1 cellular context compared by ENCODE assay signal in the genomic region with DNA sequence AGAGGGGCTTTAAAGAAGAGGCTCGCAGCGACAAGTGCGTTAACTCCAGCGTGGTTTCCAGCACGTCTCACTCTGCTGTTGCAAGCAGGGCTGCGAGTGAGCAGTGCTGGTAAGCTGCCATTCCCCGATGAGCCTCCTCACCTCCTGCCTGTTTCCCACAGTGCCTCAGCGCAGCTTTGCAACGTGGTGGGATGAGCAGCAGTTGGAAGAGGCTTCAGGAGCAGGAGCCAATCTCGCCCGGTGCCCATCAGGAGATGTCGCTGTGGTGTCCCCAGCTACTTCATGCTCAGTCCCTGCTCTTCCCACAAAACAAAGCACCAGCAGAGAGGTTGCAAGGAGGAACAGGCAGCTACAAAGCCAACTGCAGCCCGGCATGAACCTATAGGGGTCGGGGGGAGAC.
TF ChIP-seq lines count a peak whose summit lies in the region.

No MANE protein-coding gene starts in this region.

TF ChIP-seq in GM12878, 131 proteins besides CTCF, POLR2A, EP300 and RAD21:
- TF ChIP-seq CHD4 (IDR thresholded peaks at IDR 0.05), result no peak
- TF ChIP-seq ZNF622 (IDR thresholded peaks at IDR 0.05), result no peak
- no peak for TF ChIP-seq ATF2 (IDR thresholded peaks at IDR 0.05; ENCODE audit: low read length)
- TF ChIP-seq POU2F2 (IDR thresholded peaks at IDR 0.05; ENCODE audit: borderline replicate concordance, low read depth, low read length), result no peak
- no peak for TF ChIP-seq LARP7 (IDR thresholded peaks at IDR 0.05)
- no peak for TF ChIP-seq CEBPB (IDR thresholded peaks at IDR 0.05; ENCODE audit: borderline replicate concordance in 1 of 2, low read depth in 2 of 2, low read length in 2 of 2)
- TF ChIP-seq ZSCAN29 (IDR thresholded peaks at IDR 0.05), result no peak
- no peak for TF ChIP-seq HDGF (IDR thresholded peaks at IDR 0.05)
- no peak for TF ChIP-seq MTA3 (IDR thresholded peaks at IDR 0.05; ENCODE audit: borderline replicate concordance, low read length)
